Comparison of ENCODE assay signal across 9 cellular contexts in genomic region chr3:128343287-128344045, GRCh38.
DNase-seq lines count a peak whose midpoint lies in the region; ATAC-seq lines count a peak whose summit lies in the region.
"Had no signal": no experiment of that assay in that cellular context is flagged by ENCODE, and none has a peak within 500 bp of the region (broad histone marks: within the 10 kb centered on the region; RNA-seq: fewer than 3 reads in every experiment).

No MANE protein-coding gene starts in this region.

- ATAC-seq in left colon, result peak; percentile 96

- H3K36me3 ChIP-seq in CD8-positive, alpha-beta memory T cell (ENCODE audit: insufficient read depth, low read length), result peaks cover 9% of the 10 kb centered on the region
- peaks cover 7% of the 10 kb centered on the region for H3K36me3 ChIP-seq in adipocyte (ENCODE audit: control insufficient read depth, insufficient read depth, low read length, severe bottlenecking)

- no peaks in the 10 kb centered on the region for H3K9me3 Mint-ChIP-seq in CD8-positive, alpha-beta memory T cell

- H3K4me1 ChIP-seq in CD8-positive, alpha-beta memory T cell (ENCODE audit: insufficient read depth, low read length), result no peaks in the 10 kb centered on the region
- no peaks in the 10 kb centered on the region for H3K4me1 ChIP-seq in adipocyte (ENCODE audit: control insufficient read depth, insufficient read depth, low read length)

- CTCF ChIA-PET in CD8-positive, alpha-beta memory T cell (lab: Charles Lee), result no interaction called here

- H3K27me3 Mint-ChIP-seq in CD8-positive, alpha-beta memory T cell, result no peaks in the 10 kb centered on the region

- DNase-seq in CD8-positive, alpha-beta memory T cell, result no peak
- DNase-seq in LHCN-M2 (ENCODE audit: low read depth), result peak; percentile 37
- DNase-seq in adipocyte (ENCODE audit: low read depth), result peak; percentile 44
- peak; percentile 20 to 40 for DNase-seq in left colon
- no peak for DNase-seq in anterior cingulate cortex (lab: John Stamatoyannopoulos, UW)
- DNase-seq in hippocampal formation (lab: John Stamatoyannopoulos, UW), result no peak
- DNase-seq in AML-193 (lab: John Stamatoyannopoulos, UW), result no peak
- no peak for DNase-seq in T-helper 2 cell
- DNase-seq: effector CD4-positive, alpha-beta T cell had no signal

- no peak overlapping the region for H3K4me3 Mint-ChIP-seq in CD8-positive, alpha-beta memory T cell

- H3K9ac ChIP-seq in adipocyte (ENCODE audit: low read length), result no peak overlapping the region

- H3K4me3 ChIP-seq in CD8-positive, alpha-beta memory T cell (ENCODE audit: low read length), result no peak overlapping the region
- no peak overlapping the region for H3K4me3 ChIP-seq in adipocyte (ENCODE audit: low read length)

- peaks cover 0 to 40% (median 7%) of the 10 kb centered on the region in 3 donors for H3K36me3 Mint-ChIP-seq in CD8-positive, alpha-beta memory T cell

- no peaks in the 10 kb centered on the region for H3K27me3 ChIP-seq in CD8-positive, alpha-beta memory T cell (ENCODE audit: insufficient read depth, low read length, poor library complexity, severe bottlenecking)
- no peaks in the 10 kb centered on the region for H3K27me3 ChIP-seq in adipocyte (replicated peaks; ENCODE audit: control insufficient read depth, insufficient read depth, low read length)

- H3K27ac ChIP-seq in CD8-positive, alpha-beta memory T cell (ENCODE audit: low read depth, low read length), result peak overlapping the region; percentile 31

- peak overlapping the region in 1 of 8 donors; percentile 37 for H3K27ac Mint-ChIP-seq in CD8-positive, alpha-beta memory T cell

- intact Hi-C loops in left colon (cut with DNase I, micrococcal nuclease), result no loop called here

- H3K4me1 Mint-ChIP-seq in CD8-positive, alpha-beta memory T cell, result peaks cover 0 to 5% (median 0%) of the 10 kb centered on the region in 3 donors

- H3K9me3 ChIP-seq in CD8-positive, alpha-beta memory T cell (ENCODE audit: low read length), result no peaks in the 10 kb centered on the region
- H3K9me3 ChIP-seq in adipocyte (ENCODE audit: control insufficient read depth, low read length), result no peaks in the 10 kb centered on the region

- POLR2A ChIA-PET in CD8-positive, alpha-beta memory T cell (lab: Charles Lee), result no interaction called here

Comparison
In these comparisons a context has a peak if more than half of its experiments do, and no peak if none do; other contexts are left out.
1. DNase-seq: peak in LHCN-M2 (single experiment), adipocyte (single experiment) and left colon (2 of 2); none in CD8-positive, alpha-beta memory T cell (0 of 5), anterior cingulate cortex (0 of 58), hippocampal formation (0 of 2), AML-193 (0 of 2) and T-helper 2 cell (0 of 5).